ENCODE assay signal across 8 cellular contexts in genomic region chr19:1133471-1133929, GRCh38. TPM values are rescaled to one million over a fixed set of nuclear protein-coding genes. Genes with fewer than 3 reads are reported as not detected.
A peak's percentile ranks its signal among the peaks of the same experiment; 100 is the strongest.
DNase-seq lines count a peak whose midpoint lies in the region; ATAC-seq, FAIRE-seq and TF ChIP-seq lines count a peak whose summit lies in the region.

No MANE protein-coding gene starts in this region.

- peaks cover 2% of the 10 kb centered on the region for H3K4me1 Mint-ChIP-seq in WTC11
- peaks cover 68% of the 10 kb centered on the region for H3K4me1 Mint-ChIP-seq in dendritic cell treated with granulocyte-macrophage colony-stimulating factor and Interleukin-4, amounts not matched to agents 40 ng/mL and 50 ng/mL, for 4 days (ENCODE audit: low read depth)

- no peak overlapping the region for H3K4me3 Mint-ChIP-seq in WTC11
- H3K4me3 Mint-ChIP-seq in dendritic cell treated with granulocyte-macrophage colony-stimulating factor and Interleukin-4, amounts not matched to agents 40 ng/mL and 50 ng/mL, for 4 days = peak overlapping the region; percentile 88

- H3K36me3 ChIP-seq in sigmoid colon = peaks cover 0 to 5% (median 0%) of the 10 kb centered on the region in 4 donors

- intact Hi-C loops in dendritic cell treated with granulocyte-macrophage colony-stimulating factor and Interleukin-4, amounts not matched to agents 40 ng/mL and 50 ng/mL, for 4 days (cut with micrococcal nuclease) = loop anchor here (5.0 kb wide), 1 partner anchor 39 kb away; the partner anchor contains the start of gene SBNO2
- intact Hi-C loops in sigmoid colon (cut with DNase I) = loop anchor here (5.0 kb wide), 2 partner anchors 39 to 59 kb away; partner anchors contain the start of gene SBNO2

- TF ChIP-seq POLR2A in GM10847 (IDR thresholded peaks at IDR 0.05; ENCODE audit: extremely low read depth, insufficient read length) (peak; percentile 38), sigmoid colon (IDR thresholded peaks at IDR 0.05) (no peak)

- FAIRE-seq in D721Med (lab: Jason Lieb, UNC) = no peak

- ATAC-seq in HG03039 (IDR thresholded peaks at IDR 0.05; ENCODE audit: unreplicated experiment) = peak; percentile 37
- peak; percentile 75 for ATAC-seq in WTC11
- ATAC-seq in GM21528 (IDR thresholded peaks at IDR 0.05; ENCODE audit: low FRiP score, unreplicated experiment) = no peak

- no peaks in the 10 kb centered on the region for H3K27me3 ChIP-seq in sigmoid colon

- no peaks in the 10 kb centered on the region for H3K27me3 Mint-ChIP-seq in WTC11 (ENCODE audit: low read depth)
- H3K27me3 Mint-ChIP-seq in dendritic cell treated with granulocyte-macrophage colony-stimulating factor and Interleukin-4, amounts not matched to agents 40 ng/mL and 50 ng/mL, for 4 days = no peaks in the 10 kb centered on the region

- TF ChIP-seq EP300 in sigmoid colon (IDR thresholded peaks at IDR 0.05) = no peak

- no peaks in the 10 kb centered on the region for H3K9me3 ChIP-seq in sigmoid colon

- POLR2A ChIA-PET in WTC11 (lab: Charles Lee) = no interaction called here

- TF ChIP-seq CTCF in WTC11 (IDR thresholded peaks at IDR 0.05) = no peak
- no peak for TF ChIP-seq CTCF in sigmoid colon (IDR thresholded peaks at IDR 0.05)
- no peak for TF ChIP-seq CTCF in D721Med (IDR thresholded peaks at IDR 0.05; ENCODE audit: insufficient read depth, missing control alignments)

- no peak overlapping the region for H3K27ac Mint-ChIP-seq in WTC11
- H3K27ac Mint-ChIP-seq in dendritic cell treated with granulocyte-macrophage colony-stimulating factor and Interleukin-4, amounts not matched to agents 40 ng/mL and 50 ng/mL, for 4 days = peak overlapping the region; percentile 89

- CTCF ChIA-PET in WTC11 (lab: Charles Lee) = interaction anchor here (0.8 to 1.9 kb wide), 7 partner anchors 10 to 111 kb away, joined by 3 to 19 read pairs (median 5); no protein-coding TSS in a partner anchor

- H3K4me3 ChIP-seq in sigmoid colon = no peak overlapping the region

- H3K9me3 Mint-ChIP-seq in WTC11 = no peaks in the 10 kb centered on the region
- no peaks in the 10 kb centered on the region for H3K9me3 Mint-ChIP-seq in dendritic cell treated with granulocyte-macrophage colony-stimulating factor and Interleukin-4, amounts not matched to agents 40 ng/mL and 50 ng/mL, for 4 days

- peak overlapping the region; percentile 83 to 94 (median 90) for H3K27ac ChIP-seq in sigmoid colon

- DNase-seq in WTC11 (ENCODE audit: low spot score) (peak; percentile 74), sigmoid colon (no peak), D721Med (ENCODE audit: insufficient read length, low spot score) (no peak), HT-29 (ENCODE audit: low spot score) (no peak)

- peaks cover 0 to 73% (median 59%) of the 10 kb centered on the region in 4 donors for H3K4me1 ChIP-seq in sigmoid colon

- H3K36me3 Mint-ChIP-seq in WTC11 = no peaks in the 10 kb centered on the region
- H3K36me3 Mint-ChIP-seq in dendritic cell treated with granulocyte-macrophage colony-stimulating factor and Interleukin-4, amounts not matched to agents 40 ng/mL and 50 ng/mL, for 4 days (ENCODE audit: low read depth) = peaks cover 73% of the 10 kb centered on the region

- WGBS in sigmoid colon, 2 donors = 86 to 87% methylated on average over 25 of the region's 25 CpGs

TF ChIP-seq in WTC11, 78 proteins besides CTCF, POLR2A, EP300 and RAD21:
- TF ChIP-seq IRF2 (CRISPR knock-in tag; IDR thresholded peaks at IDR 0.05; ENCODE audit: borderline replicate concordance, low read depth) (no peak), FOXK1 (CRISPR knock-in tag; IDR thresholded peaks at IDR 0.05) (0 out of 2 replicates have a peak, but pooled peaks have one; percentile 30), ZBTB43 (CRISPR knock-in tag; IDR thresholded peaks at IDR 0.05) (no peak), NFYB (CRISPR knock-in tag; conservative IDR thresholded peaks at IDR 0.05; ENCODE audit: low read depth) (peak; percentile 94)

RNA-seq across cellular contexts. Expression of gene GPX4, which starts 29.7 kb away (rescaled TPM):
- 363 to 377 TPM (median 368 TPM) in 3 replicates for total RNA-seq in WTC11 (2021)
- 100 to 1,000 TPM; 269 to 433 (median 371) TPM for total RNA-seq in sigmoid colon
- polyA plus RNA-seq in sigmoid colon = 100 to 1,000 TPM; 311 to 662 (median 643) TPM
- 1,102 and 1,117 TPM in 2 replicates for total RNA-seq in HT-29 (2014; rRNA removed; shearing (Covaris generic))

RNA-seq across cellular contexts. Expression of gene POLR2E, which starts 38.3 kb away (rescaled TPM):
- total RNA-seq in WTC11 (2021) = 275 to 291 TPM (median 287 TPM) in 3 replicates
- total RNA-seq in sigmoid colon = 100 to 1,000 TPM in 2 of 4 donors, 10 to 100 TPM in 2; 82.0 to 203 (median 104) TPM
- 100 to 1,000 TPM; 124 to 175 (median 133) TPM for polyA plus RNA-seq in sigmoid colon
- 394 and 395 TPM in 2 replicates for total RNA-seq in HT-29 (2014; rRNA removed; shearing (Covaris generic))

RNA-seq across cellular contexts. Expression of gene SBNO2, which starts 40.6 kb away (rescaled TPM):
- total RNA-seq in WTC11 (2021) (40.7 to 57.3 TPM (median 48.0 TPM) in 3 replicates), sigmoid colon (10 to 100 TPM in 3 of 4 donors, 1 to 10 TPM in 1; 6.8 to 91.9 (median 14.7) TPM)
- polyA plus RNA-seq in sigmoid colon = 10 to 100 TPM; 11.4 to 75.0 (median 14.8) TPM
- 49.6 and 50.5 TPM in 2 replicates for total RNA-seq in HT-29 (2014; rRNA removed; shearing (Covaris generic))
